Comparison of ENCODE assay signal across 18 cellular contexts in the genomic region with DNA sequence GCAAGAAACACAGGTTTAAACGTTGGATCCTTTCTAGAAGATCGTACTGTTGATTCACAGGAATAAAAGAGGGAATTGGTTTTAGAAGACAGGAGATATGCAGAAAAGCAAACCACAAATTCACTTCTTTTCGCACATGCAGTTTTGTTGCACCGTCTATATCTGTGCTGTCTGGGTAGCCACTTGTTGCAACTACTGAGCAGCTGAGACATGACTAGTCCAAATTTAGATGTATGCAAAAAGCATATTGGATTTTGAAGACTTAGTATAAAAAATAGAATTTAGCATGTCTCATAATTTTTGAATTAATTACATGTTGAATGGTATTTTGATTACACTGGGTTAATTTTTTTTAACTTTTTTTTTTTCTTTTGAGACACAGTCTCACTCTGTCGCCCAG.
DNase-seq lines count a peak whose midpoint lies in the region; ATAC-seq and TF ChIP-seq lines count a peak whose summit lies in the region.
"Had no signal": no experiment of that assay in that cellular context is flagged by ENCODE, and none has a peak within 500 bp of the region (broad histone marks: within the 10 kb centered on the region; RNA-seq: fewer than 3 reads in every experiment).

No MANE protein-coding gene starts in this region.

- DNase-seq in memory B cell (ENCODE audit: low spot score in 2 of 2) (no peak), putamen (ENCODE audit: low spot score) (no peak), posterior cingulate gyrus (no peak), neuronal stem cell (ENCODE audit: low spot score) (no peak)
- DNase-seq in activated CD4-positive, alpha-beta T cell treated with anti-CD3 and anti-CD28 coated beads, Interleukin-2, amount 50 U/mL, for 48 hours: no peak
- DNase-seq: BE2C; Calu3; CD4-positive, alpha-beta memory T cell; DMS79 treated with DMSO at 0.1 percent for 48 hours; GDM1; GM23248 had no signal

- H3K14ac ChIP-seq in neuronal stem cell (ENCODE audit: low read length): no peak overlapping the region

- H2AK5ac ChIP-seq in neuronal stem cell (ENCODE audit: low read depth, low read length): no peak overlapping the region

- H3K4me3 Mint-ChIP-seq in memory B cell: peak overlapping the region; percentile 25
- H3K4me3 Mint-ChIP-seq: CD14-positive monocyte; CD4-positive, alpha-beta memory T cell had no signal

- no peaks in the 10 kb centered on the region for H3K27me3 Mint-ChIP-seq in memory B cell
- H3K27me3 Mint-ChIP-seq: CD4-positive, alpha-beta memory T cell had no signal

- no peak overlapping the region for H3K9ac ChIP-seq in BLaER1
- no peak overlapping the region for H3K9ac ChIP-seq in neuronal stem cell (ENCODE audit: low read depth, low read length, poor library complexity)
- H3K9ac ChIP-seq: GM23248, KMS-11 had no signal

- H3K79me2 ChIP-seq in DOHH2 (ENCODE audit: control insufficient read depth, low read length): peaks cover 57% of the 10 kb centered on the region

- CTCF ChIA-PET in HEK293 (lab: Yijun Ruan, JAX): interaction anchor here (0.5 to 1.0 kb wide), 2 partner anchors 27 to 1261 kb away, joined by 3 read pairs; no protein-coding TSS in a partner anchor

- H2BK12ac ChIP-seq in neuronal stem cell (ENCODE audit: low read length): no peak overlapping the region

- H2BK120ac ChIP-seq in neuronal stem cell (ENCODE audit: low read depth, low read length): no peak overlapping the region

- peaks cover 11% of the 10 kb centered on the region for H3K36me3 Mint-ChIP-seq in memory B cell
- H3K36me3 Mint-ChIP-seq: CD14-positive monocyte had no signal

- no peaks in the 10 kb centered on the region for H3K9me2 ChIP-seq in DOHH2 (replicated peaks; ENCODE audit: control insufficient read depth, low read length)

- H3K36me3 ChIP-seq in BLaER1: peaks cover 7% of the 10 kb centered on the region; the same call in 1 of the 2 replicates
- H3K36me3 ChIP-seq in DOHH2 (ENCODE audit: control insufficient read depth, low read length): peaks cover 11% of the 10 kb centered on the region
- no peaks in the 10 kb centered on the region for H3K36me3 ChIP-seq in HEK293 (ENCODE audit: control insufficient read depth in 2 of 2, insufficient read depth in 1 of 2, low read length in 2 of 2)
- H3K36me3 ChIP-seq in neuronal stem cell (replicated peaks in 1 of 2; ENCODE audit: control insufficient read depth in 2 of 2, insufficient read depth in 2 of 2, low read length in 2 of 2): peaks cover 0 to 4% of the 10 kb centered on the region in 2 donors
- H3K36me3 ChIP-seq: BE2C, HAP-1 had no signal

- intact Hi-C loops in posterior cingulate gyrus (cut with DNase I): no loop called here

- peaks cover 22% of the 10 kb centered on the region for H3K4me1 Mint-ChIP-seq in memory B cell
- H3K4me1 Mint-ChIP-seq: CD14-positive monocyte had no signal

- H4K91ac ChIP-seq in neuronal stem cell (ENCODE audit: low read depth, low read length, poor library complexity): no peak overlapping the region

- H3K4me3 ChIP-seq in BLaER1: no peak overlapping the region
- peak overlapping the region; percentile 44 for H3K4me3 ChIP-seq in DOHH2 (ENCODE audit: low read length)
- no peak overlapping the region for H3K4me3 ChIP-seq in HEK293 (ENCODE audit: low read depth, low read length)
- H3K4me3 ChIP-seq in neuronal stem cell (ENCODE audit: low read length in 2 of 2): no peak overlapping the region
- H3K4me3 ChIP-seq: GM23248, HAP-1 had no signal

- POLR2A ChIA-PET in HEK293 (lab: Yijun Ruan, JAX): interaction anchor here (0.7 kb wide), 1 partner anchor 153 kb away, joined by 3 read pairs; no protein-coding TSS in a partner anchor

- no peak overlapping the region for H4K8ac ChIP-seq in neuronal stem cell (ENCODE audit: low read depth, low read length)

- no peak overlapping the region for H2BK15ac ChIP-seq in neuronal stem cell (ENCODE audit: low read length)

- H3K27me3 ChIP-seq in BLaER1: no peaks in the 10 kb centered on the region
- no peaks in the 10 kb centered on the region for H3K27me3 ChIP-seq in DOHH2 (ENCODE audit: control insufficient read depth, low read length)
- H3K27me3 ChIP-seq in neuronal stem cell (ENCODE audit: control insufficient read depth in 3 of 3, insufficient read depth in 3 of 3, low read depth in 1 of 3, low read length in 3 of 3): no peaks in the 10 kb centered on the region
- H3K27me3 ChIP-seq: BE2C had no signal

- H3K4me1 ChIP-seq in BLaER1 (peaks cover 81% of the 10 kb centered on the region), DOHH2 (ENCODE audit: control insufficient read depth, low read length) (peaks cover 98% of the 10 kb centered on the region), HEK293 (ENCODE audit: control insufficient read depth, insufficient read depth, low read length) (no peaks in the 10 kb centered on the region), neuronal stem cell (ENCODE audit: control insufficient read depth in 2 of 2, insufficient read depth in 1 of 2, low read depth in 1 of 2, low read length in 2 of 2) (no peaks in the 10 kb centered on the region)
- H3K4me1 ChIP-seq: BE2C, HAP-1 had no signal

- no peak overlapping the region for H3K18ac ChIP-seq in neuronal stem cell (ENCODE audit: low read length)

- H3K27ac Mint-ChIP-seq in memory B cell: peak overlapping the region; percentile 29
- H3K27ac Mint-ChIP-seq: CD14-positive monocyte had no signal

- H2BK5ac ChIP-seq in neuronal stem cell (ENCODE audit: low read length): no peak overlapping the region

- no peaks in the 10 kb centered on the region for H4K20me1 ChIP-seq in BLaER1
- no peaks in the 10 kb centered on the region for H4K20me1 ChIP-seq in DOHH2 (ENCODE audit: control insufficient read depth, insufficient read depth, low read depth, low read length)

- H3K9me3 ChIP-seq in BLaER1 (peaks cover 10% of the 10 kb centered on the region), DOHH2 (ENCODE audit: control insufficient read depth, insufficient read depth, low read length) (no peaks in the 10 kb centered on the region; the same call in 1 of the 2 replicates), HEK293 (ENCODE audit: control insufficient read depth, insufficient read depth, low read depth, low read length) (no peaks in the 10 kb centered on the region), neuronal stem cell (replicated peaks in 1 of 2; ENCODE audit: control insufficient read depth in 2 of 2, insufficient read depth in 1 of 2, low read depth in 1 of 2, low read length in 2 of 2) (peaks cover 0 to 12% of the 10 kb centered on the region in 2 donors)
- H3K9me3 ChIP-seq: BE2C, HAP-1 had no signal

- no peak for ATAC-seq in memory B cell (ENCODE audit: low read depth)

- peaks cover 4% of the 10 kb centered on the region for H3K9me3 Mint-ChIP-seq in memory B cell

- TF ChIP-seq CTCF in DOHH2 (IDR thresholded peaks at IDR 0.05; ENCODE audit: low read depth, low read length, poor library complexity, severe bottlenecking) (no peak), HEK293 (tag by site-specific recombination; IDR thresholded peaks at IDR 0.05) (no peak)

- no CpG with 5 or more reads among the region's 5 CpGs for WGBS in neuronal stem cell (ENCODE audit: extremely low coverage in 2 of 2, insufficient read length in 2 of 2, insufficient replicate concordance in 1 of 2), 2 donors

- H3K4me2 ChIP-seq in BLaER1 (peak overlapping the region; percentile 17; the same call in 1 of the 2 replicates), DOHH2 (ENCODE audit: low read length) (peak overlapping the region; percentile 62), neuronal stem cell (ENCODE audit: insufficient read depth, low read length, poor library complexity, severe bottlenecking) (no peak overlapping the region)
- H3K4me2 ChIP-seq: KMS-11 had no signal

- H3K23ac ChIP-seq in neuronal stem cell (ENCODE audit: low read depth, low read length, poor library complexity): no peak overlapping the region

- H3K4ac ChIP-seq in neuronal stem cell (ENCODE audit: low read length): no peak overlapping the region

- H3K79me1 ChIP-seq in neuronal stem cell (ENCODE audit: low read depth, low read length): no peaks in the 10 kb centered on the region

- H2AFZ ChIP-seq in neuronal stem cell (ENCODE audit: low read length): no peak overlapping the region
- H2AFZ ChIP-seq: GM23248 had no signal

- H3F3A ChIP-seq in DOHH2 (ENCODE audit: control insufficient read depth, insufficient read depth): peaks cover 35% of the 10 kb centered on the region

- H3K27ac ChIP-seq in BLaER1 (no peak overlapping the region), DOHH2 (ENCODE audit: low read depth, low read length) (peak overlapping the region; percentile 90), HEK293 (ENCODE audit: extremely low read depth, low read depth, low read length) (no peak overlapping the region), neuronal stem cell (replicated peaks; ENCODE audit: low read length) (no peak overlapping the region)
- H3K27ac ChIP-seq: GM23248, HL-60, KMS-11 had no signal
